In genomic region chr17:73362697-73363096, GRCh38 we compare ENCODE assay signal across 1 cellular context.
TF ChIP-seq lines count a peak whose summit lies in the region.

No MANE protein-coding gene starts in this region.

TF ChIP-seq in HepG2, 621 proteins besides CTCF, POLR2A, EP300 and RAD21 (continued from another document):
- no peak for TF ChIP-seq PATZ1 (CRISPR knock-in tag; IDR thresholded peaks at IDR 0.05)
- no peak for TF ChIP-seq KLF6 (CRISPR knock-in tag; IDR thresholded peaks at IDR 0.05)
- no peak for TF ChIP-seq ZBTB38 (CRISPR knock-in tag; IDR thresholded peaks at IDR 0.05)
